ENCODE assay signal across 1 cellular context in genomic region chr6:373773-374724, GRCh38.
TF ChIP-seq lines count a peak whose summit lies in the region.

No MANE protein-coding gene starts in this region.

TF ChIP-seq in SK-N-SH, 30 proteins besides CTCF, POLR2A, EP300 and RAD21 (continued from another document):
- TF ChIP-seq FOXJ3 (CRISPR knock-in tag; IDR thresholded peaks at IDR 0.05) (no peak), TCF12 (IDR thresholded peaks at IDR 0.05) (no peak), TEAD4 (IDR thresholded peaks at IDR 0.05; ENCODE audit: borderline replicate concordance, insufficient read depth) (no peak), YY1 (IDR thresholded peaks at IDR 0.05; ENCODE audit: low read depth) (no peak), ELF1 (IDR thresholded peaks at IDR 0.05) (no peak), REST (IDR thresholded peaks at IDR 0.05; ENCODE audit: low read depth, low read length) (no peak), CHD2 (IDR thresholded peaks at IDR 0.05; ENCODE audit: low read length, partially characterized antibody) (no peak), SIN3A (IDR thresholded peaks at IDR 0.05; ENCODE audit: borderline replicate concordance, low read depth, low read length) (no peak), SMC3 (IDR thresholded peaks at IDR 0.05; ENCODE audit: low read depth, low read length) (no peak), TAF1 (IDR thresholded peaks at IDR 0.05; ENCODE audit: borderline replicate concordance, low read depth, low read length) (no peak), PBX3 (IDR thresholded peaks at IDR 0.05) (no peak), MXI1 (IDR thresholded peaks at IDR 0.05; ENCODE audit: low read depth, low read length) (no peak), MAX (IDR thresholded peaks at IDR 0.05; ENCODE audit: low read depth) (no peak), MEF2A (IDR thresholded peaks at IDR 0.05; ENCODE audit: borderline replicate concordance, low read depth) (no peak)
